4 cellular contexts compared by ENCODE assay signal in genomic region chr4:45576275-45576674, GRCh38.
"Had no signal": no experiment of that assay in that cellular context is flagged by ENCODE, and none has a peak within 500 bp of the region (broad histone marks: within the 10 kb centered on the region; RNA-seq: fewer than 3 reads in every experiment).

No MANE protein-coding gene starts in this region.

- H3K27ac ChIP-seq: HL-60, KMS-11 had no signal

- ATAC-seq: HepG2, K562 had no signal

- H3K4me3 ChIP-seq: K562 had no signal

- H3K9ac ChIP-seq: KMS-11 had no signal

- H3K4me2 ChIP-seq: KMS-11 had no signal
